ENCODE assay signal across 19 cellular contexts in genomic region chr1:248752119-248752931, GRCh38. TPM values are rescaled to one million over a fixed set of nuclear protein-coding genes. Genes with fewer than 3 reads are reported as not detected.
DNase-seq lines count a peak whose midpoint lies in the region; ATAC-seq and TF ChIP-seq lines count a peak whose summit lies in the region.
"Had no signal": no experiment of that assay in that cellular context is flagged by ENCODE, and none has a peak within 500 bp of the region (broad histone marks: within the 10 kb centered on the region; RNA-seq: fewer than 3 reads in every experiment).

No MANE protein-coding gene starts in this region.

- no peak overlapping the region for H3K4me3 Mint-ChIP-seq in stimulated activated naive CD8-positive, alpha-beta T cell treated with anti-CD3 and anti-CD28 coated beads, Interleukin-15, Interleukin-2, amounts not matched to agents 100 ng/mL and 50 ng/mL, for 24 hours
- H3K4me3 Mint-ChIP-seq in endodermal cell = no peak overlapping the region

- ATAC-seq in stimulated activated naive CD8-positive, alpha-beta T cell treated with anti-CD3 and anti-CD28 coated beads, Interleukin-15, Interleukin-2, amounts not matched to agents 100 U/mL and 50 U/mL, for 24 hours = no peak
- ATAC-seq in upper lobe of left lung (ENCODE audit: low FRiP score in 2 of 2) = no peak

- H3K36me3 Mint-ChIP-seq in stimulated activated naive CD8-positive, alpha-beta T cell treated with anti-CD3 and anti-CD28 coated beads, Interleukin-15, Interleukin-2, amounts not matched to agents 100 ng/mL and 50 ng/mL, for 24 hours (ENCODE audit: low read depth) = no peaks in the 10 kb centered on the region
- H3K36me3 Mint-ChIP-seq in endodermal cell (ENCODE audit: low read depth) = no peaks in the 10 kb centered on the region
- H3K36me3 Mint-ChIP-seq: T-cell had no signal

- H3K27ac Mint-ChIP-seq in stimulated activated naive CD8-positive, alpha-beta T cell treated with anti-CD3 and anti-CD28 coated beads, Interleukin-15, Interleukin-2, amounts not matched to agents 100 ng/mL and 50 ng/mL, for 24 hours = peak overlapping the region; percentile 13
- H3K27ac Mint-ChIP-seq in endodermal cell = no peak overlapping the region

- DNase-seq in stimulated activated naive CD8-positive, alpha-beta T cell treated with anti-CD3 and anti-CD28 coated beads, Interleukin-15, Interleukin-2, amounts not matched to agents 100 U/mL and 50 U/mL, for 24 hours = no peak
- DNase-seq in NCI-H1930 (lab: John Stamatoyannopoulos, UW) (peak; percentile 41 to 49), endodermal cell (no peak), NCI-H2227 (lab: John Stamatoyannopoulos, UW; ENCODE audit: unreplicated experiment) (no peak), GDM1 (lab: John Stamatoyannopoulos, UW) (no peak), GM10248 (ENCODE audit: extremely low spot score) (no peak), upper lobe of left lung (no peak)
- DNase-seq: activated CD4-positive, alpha-beta T cell treated with anti-CD3 and anti-CD28 coated beads, Interleukin-2, amount 50 U/mL, for 4 hours; activated effector memory CD4-positive, alpha-beta T cell treated with anti-CD3 and anti-CD28 coated beads, Interleukin-2, amount 50 U/mL, for 16 hours; brain microvascular endothelial cell; NCI-H1105 treated with DMSO at 0.1 percent for 48 hours; stimulated activated CD4-positive, alpha-beta T cell treated with anti-CD3 and anti-CD28 coated beads, Interleukin-4, amount 100 ng/mL, for 1 hour; stimulated activated naive CD4-positive, alpha-beta T cell treated with Interleukin-2 at 50 U/mL for 16 hours; T-cell had no signal

- H3K36me3 ChIP-seq in endodermal cell (ENCODE audit: control insufficient read depth, insufficient read depth, low read length) (no peaks in the 10 kb centered on the region), upper lobe of left lung (no peaks in the 10 kb centered on the region)
- H3K36me3 ChIP-seq: brain microvascular endothelial cell, right atrium auricular region had no signal

- H3K9me3 ChIP-seq in endodermal cell (ENCODE audit: control insufficient read depth, low read length) = peaks cover 60% of the 10 kb centered on the region
- no peaks in the 10 kb centered on the region for H3K9me3 ChIP-seq in upper lobe of left lung
- H3K9me3 ChIP-seq: right atrium auricular region had no signal

- no peak for TF ChIP-seq POLR2A in upper lobe of left lung (IDR thresholded peaks at IDR 0.05)

- H3K4me1 ChIP-seq in endodermal cell (ENCODE audit: control insufficient read depth, insufficient read depth, low read length) (no peaks in the 10 kb centered on the region), upper lobe of left lung (peaks cover 0 to 6% (median 0%) of the 10 kb centered on the region in 4 donors)
- H3K4me1 ChIP-seq: right atrium auricular region had no signal

- TF ChIP-seq EP300 in upper lobe of left lung (IDR thresholded peaks at IDR 0.05) = no peak

- TF ChIP-seq CTCF in endodermal cell (conservative IDR thresholded peaks at IDR 0.05) = no peak
- no peak for TF ChIP-seq CTCF in GM10248 (IDR thresholded peaks at IDR 0.05; ENCODE audit: control extremely low read depth, extremely low read depth, low read depth, missing control alignments)
- no peak for TF ChIP-seq CTCF in upper lobe of left lung (IDR thresholded peaks at IDR 0.05)

- POLR2A ChIA-PET in GM10248 (lab: Yijun Ruan, JAX) = no interaction called here

- no peak overlapping the region for H3K9ac ChIP-seq in endodermal cell (ENCODE audit: extremely low read depth, low read length, poor library complexity, severe bottlenecking)

- H3K9me3 Mint-ChIP-seq in stimulated activated naive CD8-positive, alpha-beta T cell treated with anti-CD3 and anti-CD28 coated beads, Interleukin-15, Interleukin-2, amounts not matched to agents 100 ng/mL and 50 ng/mL, for 24 hours = no peaks in the 10 kb centered on the region
- peaks cover 5% of the 10 kb centered on the region for H3K9me3 Mint-ChIP-seq in endodermal cell
- H3K9me3 Mint-ChIP-seq: T-cell had no signal

- peak overlapping the region; percentile 69 for H3K4me3 ChIP-seq in endodermal cell (ENCODE audit: low read length)
- H3K4me3 ChIP-seq in upper lobe of left lung = no peak overlapping the region
- H3K4me3 ChIP-seq: right atrium auricular region had no signal

- WGBS in endodermal cell (ENCODE audit: insufficient coverage in 1 of 2, insufficient read length in 1 of 2), 2 experiments = 87 to 96% methylated on average over 6 to 9 of the region's 9 CpGs
- WGBS in upper lobe of left lung, 2 donors = 75 to 80% methylated on average over 9 of the region's 9 CpGs

- no peaks in the 10 kb centered on the region for H3K4me1 Mint-ChIP-seq in stimulated activated naive CD8-positive, alpha-beta T cell treated with anti-CD3 and anti-CD28 coated beads, Interleukin-15, Interleukin-2, amounts not matched to agents 100 ng/mL and 50 ng/mL, for 24 hours (ENCODE audit: low read depth)
- H3K4me1 Mint-ChIP-seq in endodermal cell = no peaks in the 10 kb centered on the region

- no peaks in the 10 kb centered on the region for H3K27me3 ChIP-seq in endodermal cell (ENCODE audit: control insufficient read depth, insufficient read depth, low read length, poor library complexity, severe bottlenecking)
- no peaks in the 10 kb centered on the region for H3K27me3 ChIP-seq in upper lobe of left lung
- H3K27me3 ChIP-seq: brain microvascular endothelial cell, right atrium auricular region had no signal

- H3K27ac ChIP-seq in endodermal cell (ENCODE audit: low read depth, low read length) = no peak overlapping the region
- no peak overlapping the region for H3K27ac ChIP-seq in upper lobe of left lung
- H3K27ac ChIP-seq: brain microvascular endothelial cell, right atrium auricular region had no signal

- H3K27me3 Mint-ChIP-seq in stimulated activated naive CD8-positive, alpha-beta T cell treated with anti-CD3 and anti-CD28 coated beads, Interleukin-15, Interleukin-2, amounts not matched to agents 100 ng/mL and 50 ng/mL, for 24 hours = no peaks in the 10 kb centered on the region
- no peaks in the 10 kb centered on the region for H3K27me3 Mint-ChIP-seq in endodermal cell (ENCODE audit: insufficient read depth)
- H3K27me3 Mint-ChIP-seq: T-cell had no signal

- CTCF ChIA-PET in GM10248 (lab: Yijun Ruan, JAX) = no interaction called here

RNA-seq across cellular contexts. Expression of gene LYPD8, which starts 3.2 kb away (rescaled TPM):
- total RNA-seq in endodermal cell (not detected), upper lobe of left lung (not detected)
- not detected for polyA plus RNA-seq in endodermal cell (2013, experiment 1 of 2)
- polyA plus RNA-seq in endodermal cell (2013, experiment 2 of 2) = not detected
- total RNA-seq: kidney epithelial cell, myocyte, right atrium auricular region, T-cell had no signal
- polyA plus RNA-seq: CD14-positive monocyte had no signal

RNA-seq across cellular contexts. Expression of gene OR14I1, which starts 49.8 kb away (rescaled TPM):
- total RNA-seq in endodermal cell (not detected), upper lobe of left lung (not detected)
- not detected for polyA plus RNA-seq in endodermal cell (2013, experiment 1 of 2)
- polyA plus RNA-seq in endodermal cell (2013, experiment 2 of 2) = not detected
- total RNA-seq: kidney epithelial cell, myocyte, right atrium auricular region, T-cell had no signal
- polyA plus RNA-seq: CD14-positive monocyte had no signal

Comparison
In these comparisons a context has a peak if more than half of its experiments do, and no peak if none do; other contexts are left out.
1. DNase-seq: peak in NCI-H1930 (2 of 2); none in stimulated activated naive CD8-positive, alpha-beta T cell treated with anti-CD3 and anti-CD28 coated beads, Interleukin-15, Interleukin-2, amounts not matched to agents 100 U/mL and 50 U/mL, for 24 hours (single experiment), endodermal cell (single experiment), NCI-H2227 (single experiment), GDM1 (single experiment), GM10248 (single experiment) and upper lobe of left lung (0 of 2).